19 cellular contexts compared by ENCODE assay signal in genomic region chr9:134535171-134535570, GRCh38.
"Had no signal": no experiment of that assay in that cellular context is flagged by ENCODE, and none has a peak within 500 bp of the region (broad histone marks: within the 10 kb centered on the region; RNA-seq: fewer than 3 reads in every experiment).

No MANE protein-coding gene starts in this region.

- H3K9me3 Mint-ChIP-seq: natural killer cell had no signal

- H3K4me3 Mint-ChIP-seq: dendritic cell treated with granulocyte-macrophage colony-stimulating factor and Interleukin-4, amounts not matched to agents 40 ng/mL and 50 ng/mL, for 4 days; natural killer cell; WTC11 had no signal

- H3K36me3 ChIP-seq: cardiac muscle cell, heart right ventricle, sigmoid colon, thoracic aorta, upper lobe of left lung had no signal

- H3K27ac ChIP-seq: cardiac muscle cell, heart right ventricle, thoracic aorta, upper lobe of left lung had no signal

- FAIRE-seq: endometrium, keratinocyte had no signal

- H3K4me3 ChIP-seq: cardiac muscle cell, heart right ventricle, sigmoid colon, thoracic aorta, upper lobe of left lung had no signal

- DNase-seq: activated T-cell treated with anti-CD3 and anti-CD28 coated beads, Interleukin-2, amount 50 U/mL, for 1 hour; amygdala; effector CD4-positive, alpha-beta T cell; heart right ventricle; mammary epithelial cell; midbrain; natural killer cell; stimulated activated CD4-positive, alpha-beta T cell treated with anti-CD3 and anti-CD28 coated beads, Interleukin-4, amount 100 ng/mL, for 1 hour; stimulated activated naive CD4-positive, alpha-beta T cell; T-helper 9 cell had no signal

- ATAC-seq: heart right ventricle, left lobe of liver, natural killer cell, WTC11 had no signal

- H3K36me3 Mint-ChIP-seq: natural killer cell, WTC11 had no signal

- H3K27ac Mint-ChIP-seq: dendritic cell treated with granulocyte-macrophage colony-stimulating factor and Interleukin-4, amounts not matched to agents 40 ng/mL and 50 ng/mL, for 4 days; natural killer cell; WTC11 had no signal

- H3K4me1 ChIP-seq: upper lobe of left lung had no signal

- H3K4me1 Mint-ChIP-seq: natural killer cell, WTC11 had no signal

- H3K27me3 ChIP-seq: cardiac muscle cell, sigmoid colon, upper lobe of left lung had no signal
